In the genomic region with DNA sequence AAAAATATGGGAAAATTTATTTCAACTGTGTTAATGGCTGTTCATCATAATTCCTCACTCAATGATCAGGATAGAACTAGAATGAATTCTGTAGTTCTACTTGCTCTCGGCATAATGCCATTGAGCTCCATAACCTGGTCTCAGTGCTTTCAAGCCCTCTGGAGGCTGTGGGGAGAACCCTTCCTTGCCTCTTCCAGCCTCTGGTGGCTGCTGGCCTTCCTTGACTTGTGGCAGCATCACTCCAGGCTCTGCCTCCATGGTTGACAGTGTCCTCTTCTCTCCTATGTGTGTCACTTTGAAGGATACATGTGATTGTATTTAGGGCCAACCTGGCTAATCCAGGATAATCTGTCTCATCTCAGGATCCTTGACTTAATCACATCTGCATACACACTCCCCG, we compare ENCODE assay signal across 22 cellular contexts. TPM values are rescaled to one million over a fixed set of nuclear protein-coding genes. Genes with fewer than 3 reads are reported as not detected.
DNase-seq lines count a peak whose midpoint lies in the region; ATAC-seq, FAIRE-seq and TF ChIP-seq lines count a peak whose summit lies in the region.
"Had no signal": no experiment of that assay in that cellular context is flagged by ENCODE, and none has a peak within 500 bp of the region (broad histone marks: within the 10 kb centered on the region; RNA-seq: fewer than 3 reads in every experiment).

No MANE protein-coding gene starts in this region.

- TF ChIP-seq CTCF in activated CD8-positive, alpha-beta T cell treated with anti-CD3 and anti-CD28 coated beads for 36 hours (IDR thresholded peaks at IDR 0.05): no peak
- TF ChIP-seq CTCF in brain microvascular endothelial cell (IDR thresholded peaks at IDR 0.05; ENCODE audit: low read depth, low read length, missing control alignments): peak; percentile 29
- no peak for TF ChIP-seq CTCF in progenitor cell of endocrine pancreas (IDR thresholded peaks at IDR 0.05; ENCODE audit: unreplicated experiment)
- TF ChIP-seq CTCF in kidney (IDR thresholded peaks at IDR 0.05; ENCODE audit: borderline replicate concordance, extremely low read depth, insufficient read depth): no peak

- ATAC-seq in activated CD8-positive, alpha-beta T cell treated with anti-CD3 and anti-CD28 coated beads for 36 hours: no peak
- no peak for ATAC-seq in activated CD8-positive, alpha-beta T cell treated with anti-CD3 and anti-CD28 coated beads, Interleukin-2, amount 10 ng/mL, durations not matched to agents 7 days and 5 days
- no peak for ATAC-seq in GM21390 (IDR thresholded peaks at IDR 0.05; ENCODE audit: unreplicated experiment)

- H3K4me3 ChIP-seq in brain microvascular endothelial cell (ENCODE audit: low read depth, low read length) (no peak overlapping the region), kidney (ENCODE audit: low read length in 2 of 2) (no peak overlapping the region)
- H3K4me3 ChIP-seq: A549, BLaER1, colonic mucosa, neural progenitor cell, PC-9 had no signal

- H3K27ac Mint-ChIP-seq in activated CD8-positive, alpha-beta T cell treated with anti-CD3 and anti-CD28 coated beads for 36 hours: peak overlapping the region; percentile 50
- H3K27ac Mint-ChIP-seq in activated CD8-positive, alpha-beta T cell treated with anti-CD3 and anti-CD28 coated beads, Interleukin-2, amount 10 ng/mL, durations not matched to agents 7 days and 5 days: no peak overlapping the region
- H3K27ac Mint-ChIP-seq in progenitor cell of endocrine pancreas: peak overlapping the region; percentile 96
- H3K27ac Mint-ChIP-seq in activated CD4-positive, alpha-beta memory T cell treated with anti-CD3 and anti-CD28 coated beads for 36 hours: no peak overlapping the region
- H3K27ac Mint-ChIP-seq: neural progenitor cell had no signal

- POLR2A ChIA-PET in activated CD8-positive, alpha-beta T cell treated with anti-CD3 and anti-CD28 coated beads for 36 hours (lab: Charles Lee): no interaction called here
- POLR2A ChIA-PET in activated CD8-positive, alpha-beta T cell treated with anti-CD3 and anti-CD28 coated beads, Interleukin-2, amount 10 ng/mL, durations not matched to agents 7 days and 5 days (lab: Charles Lee): interaction anchor here (0.7 kb wide), 1 partner anchor 27 kb away, joined by 4 read pairs; a partner anchor contains a TSS
- POLR2A ChIA-PET in activated CD4-positive, alpha-beta memory T cell treated with anti-CD3 and anti-CD28 coated beads for 36 hours (lab: Charles Lee): no interaction called here

- no peaks in the 10 kb centered on the region for H3K9me3 ChIP-seq in kidney (ENCODE audit: control insufficient read depth in 1 of 2, low read length in 2 of 2)
- H3K9me3 ChIP-seq: A549, BLaER1, colonic mucosa had no signal

- no peak for DNase-seq in activated CD8-positive, alpha-beta T cell treated with anti-CD3 and anti-CD28 coated beads for 36 hours
- no peak for DNase-seq in activated CD8-positive, alpha-beta T cell treated with anti-CD3 and anti-CD28 coated beads, Interleukin-2, amount 10 ng/mL, durations not matched to agents 7 days and 5 days
- peak; percentile 42 to 84 for DNase-seq in NCI-H524 (lab: John Stamatoyannopoulos, UW)
- no peak for DNase-seq in brain microvascular endothelial cell
- DNase-seq in progenitor cell of endocrine pancreas (ENCODE audit: low spot score, unreplicated experiment): no peak
- DNase-seq in activated CD4-positive, alpha-beta memory T cell treated with anti-CD3 and anti-CD28 coated beads for 36 hours: no peak
- no peak for DNase-seq in kidney
- DNase-seq: activated CD4-positive, alpha-beta T cell treated with anti-CD3 and anti-CD28 coated beads for 1 hour; activated effector memory CD4-positive, alpha-beta T cell treated with anti-CD3 and anti-CD28 coated beads, Interleukin-2, amount 50 U/mL, for 16 hours; colonic mucosa; foreskin melanocyte; IMR-90; MM.1S; NCI-H1930; NCI-H526 treated with DMSO at 0.1 percent for 48 hours; PC-9; T-helper 9 cell had no signal

- H3K4me1 ChIP-seq in kidney (ENCODE audit: control insufficient read depth in 1 of 2, insufficient read depth in 1 of 2, low read depth in 1 of 2, low read length in 2 of 2): no peaks in the 10 kb centered on the region
- H3K4me1 ChIP-seq: colonic mucosa, neural progenitor cell had no signal

- in situ Hi-C loops in brain microvascular endothelial cell (cut with HindIII; ENCODE audit: low pct_ligation_motif_present, low sequenced_read_pairs): no loop called here

- H3K27ac ChIP-seq in brain microvascular endothelial cell: no peak overlapping the region
- no peak overlapping the region for H3K27ac ChIP-seq in kidney (ENCODE audit: low read depth in 2 of 2, low read length in 2 of 2)
- H3K27ac ChIP-seq: BLaER1, colonic mucosa, neural progenitor cell had no signal

- H3K9me3 Mint-ChIP-seq in activated CD8-positive, alpha-beta T cell treated with anti-CD3 and anti-CD28 coated beads for 36 hours: no peaks in the 10 kb centered on the region
- no peaks in the 10 kb centered on the region for H3K9me3 Mint-ChIP-seq in activated CD8-positive, alpha-beta T cell treated with anti-CD3 and anti-CD28 coated beads, Interleukin-2, amount 10 ng/mL, durations not matched to agents 7 days and 5 days (ENCODE audit: insufficient read depth)
- H3K9me3 Mint-ChIP-seq in progenitor cell of endocrine pancreas (ENCODE audit: low read depth): no peaks in the 10 kb centered on the region
- H3K9me3 Mint-ChIP-seq in activated CD4-positive, alpha-beta memory T cell treated with anti-CD3 and anti-CD28 coated beads for 36 hours: no peaks in the 10 kb centered on the region
- H3K9me3 Mint-ChIP-seq: neural progenitor cell had no signal

- intact Hi-C loops in activated CD8-positive, alpha-beta T cell treated with anti-CD3 and anti-CD28 coated beads for 36 hours (cut with micrococcal nuclease): no loop called here
- intact Hi-C loops in activated CD4-positive, alpha-beta memory T cell treated with anti-CD3 and anti-CD28 coated beads for 36 hours (cut with micrococcal nuclease): loop anchor here (10.0 kb wide), 1 partner anchor 607 kb away; a partner anchor contains a TSS
- intact Hi-C loops in kidney (cut with DNase I): no loop called here

- no peak for FAIRE-seq in kidney (lab: Jason Lieb, UNC)
- FAIRE-seq: A549, astrocyte had no signal

- no peaks in the 10 kb centered on the region for H3K27me3 ChIP-seq in brain microvascular endothelial cell (replicated peaks)
- H3K27me3 ChIP-seq: BLaER1, colonic mucosa, neural progenitor cell had no signal

- peaks cover 37% of the 10 kb centered on the region for H3K4me1 Mint-ChIP-seq in activated CD8-positive, alpha-beta T cell treated with anti-CD3 and anti-CD28 coated beads for 36 hours (ENCODE audit: low read depth)
- H3K4me1 Mint-ChIP-seq in activated CD8-positive, alpha-beta T cell treated with anti-CD3 and anti-CD28 coated beads, Interleukin-2, amount 10 ng/mL, durations not matched to agents 7 days and 5 days (ENCODE audit: low read depth): peaks cover 27% of the 10 kb centered on the region
- peaks cover 39% of the 10 kb centered on the region for H3K4me1 Mint-ChIP-seq in progenitor cell of endocrine pancreas (ENCODE audit: low read depth)
- peaks cover 37% of the 10 kb centered on the region for H3K4me1 Mint-ChIP-seq in activated CD4-positive, alpha-beta memory T cell treated with anti-CD3 and anti-CD28 coated beads for 36 hours (ENCODE audit: low read depth)

- peaks cover 16% of the 10 kb centered on the region for H3K36me3 Mint-ChIP-seq in activated CD8-positive, alpha-beta T cell treated with anti-CD3 and anti-CD28 coated beads for 36 hours (ENCODE audit: low read depth)
- H3K36me3 Mint-ChIP-seq in activated CD8-positive, alpha-beta T cell treated with anti-CD3 and anti-CD28 coated beads, Interleukin-2, amount 10 ng/mL, durations not matched to agents 7 days and 5 days (ENCODE audit: low read depth): peaks cover 47% of the 10 kb centered on the region
- H3K36me3 Mint-ChIP-seq in progenitor cell of endocrine pancreas (ENCODE audit: insufficient read depth): peaks cover under 1% of the 10 kb centered on the region
- H3K36me3 Mint-ChIP-seq in activated CD4-positive, alpha-beta memory T cell treated with anti-CD3 and anti-CD28 coated beads for 36 hours: peaks cover 25% of the 10 kb centered on the region

- H3K27me3 Mint-ChIP-seq in activated CD8-positive, alpha-beta T cell treated with anti-CD3 and anti-CD28 coated beads for 36 hours: no peaks in the 10 kb centered on the region
- no peaks in the 10 kb centered on the region for H3K27me3 Mint-ChIP-seq in activated CD8-positive, alpha-beta T cell treated with anti-CD3 and anti-CD28 coated beads, Interleukin-2, amount 10 ng/mL, durations not matched to agents 7 days and 5 days (ENCODE audit: low read depth)
- H3K27me3 Mint-ChIP-seq in progenitor cell of endocrine pancreas: no peaks in the 10 kb centered on the region
- H3K27me3 Mint-ChIP-seq in activated CD4-positive, alpha-beta memory T cell treated with anti-CD3 and anti-CD28 coated beads for 36 hours: no peaks in the 10 kb centered on the region

- H3K4me3 Mint-ChIP-seq in activated CD8-positive, alpha-beta T cell treated with anti-CD3 and anti-CD28 coated beads for 36 hours: no peak overlapping the region
- no peak overlapping the region for H3K4me3 Mint-ChIP-seq in activated CD8-positive, alpha-beta T cell treated with anti-CD3 and anti-CD28 coated beads, Interleukin-2, amount 10 ng/mL, durations not matched to agents 7 days and 5 days
- H3K4me3 Mint-ChIP-seq in progenitor cell of endocrine pancreas (ENCODE audit: low read depth): no peak overlapping the region
- H3K4me3 Mint-ChIP-seq in activated CD4-positive, alpha-beta memory T cell treated with anti-CD3 and anti-CD28 coated beads for 36 hours: no peak overlapping the region
- H3K4me3 Mint-ChIP-seq: neural progenitor cell had no signal

- no peak overlapping the region for H3K9ac ChIP-seq in kidney (ENCODE audit: low read length in 2 of 2)
- H3K9ac ChIP-seq: BLaER1, neural progenitor cell had no signal

- CTCF ChIA-PET in activated CD8-positive, alpha-beta T cell treated with anti-CD3 and anti-CD28 coated beads for 36 hours (lab: Charles Lee): interaction anchor here (1.1 to 1.4 kb wide), 2 partner anchors 29 to 97 kb away, joined by 3 to 4 read pairs; no protein-coding TSS in a partner anchor
- CTCF ChIA-PET in activated CD8-positive, alpha-beta T cell treated with anti-CD3 and anti-CD28 coated beads, Interleukin-2, amount 10 ng/mL, durations not matched to agents 7 days and 5 days (lab: Charles Lee): interaction anchor here (0.9 to 1.2 kb wide), 2 partner anchors 17 to 36 kb away, joined by 3 read pairs; no protein-coding TSS in a partner anchor
- CTCF ChIA-PET in activated CD4-positive, alpha-beta memory T cell treated with anti-CD3 and anti-CD28 coated beads for 36 hours (lab: Charles Lee): interaction anchor here (0.6 to 1.3 kb wide), 4 partner anchors 19 to 905 kb away, joined by 3 to 5 read pairs (median 3); no protein-coding TSS in a partner anchor

- H3K36me3 ChIP-seq in brain microvascular endothelial cell (replicated peaks): no peaks in the 10 kb centered on the region
- no peaks in the 10 kb centered on the region for H3K36me3 ChIP-seq in kidney (ENCODE audit: control insufficient read depth in 1 of 2, insufficient read depth in 2 of 2, low read length in 2 of 2)
- H3K36me3 ChIP-seq: colonic mucosa, neural progenitor cell had no signal

RNA-seq across cellular contexts. Expression of a gene that starts 26.9 kb away (rescaled TPM):
- total RNA-seq in activated CD8-positive, alpha-beta T cell treated with anti-CD3 and anti-CD28 coated beads for 36 hours: 1 to 10 TPM; 1.3 to 2.1 TPM
- 1 to 10 TPM in 1 of 2 experiments, under 1 TPM in 1; 0.97 to 1.1 TPM for total RNA-seq in activated CD8-positive, alpha-beta T cell treated with anti-CD3 and anti-CD28 coated beads, Interleukin-2, amount 10 ng/mL, durations not matched to agents 7 days and 5 days
- total RNA-seq in progenitor cell of endocrine pancreas: 8.0 and 10.5 TPM in 2 replicates
- 1 to 10 TPM in 1 of 2 experiments, under 1 TPM in 1; 1.00 to 1.4 TPM for total RNA-seq in activated CD4-positive, alpha-beta memory T cell treated with anti-CD3 and anti-CD28 coated beads for 36 hours
- 1.6 TPM for total RNA-seq in kidney
- 0.82 TPM for polyA plus RNA-seq in kidney (ENCODE audit: insufficient read depth, low read depth, low replicate concordance)

Comparison
In these comparisons a context has a peak if more than half of its experiments do, and no peak if none do; other contexts are left out.
1. H3K27ac Mint-ChIP-seq: peak in activated CD8-positive, alpha-beta T cell treated with anti-CD3 and anti-CD28 coated beads for 36 hours (single experiment) and progenitor cell of endocrine pancreas (single experiment); none in activated CD8-positive, alpha-beta T cell treated with anti-CD3 and anti-CD28 coated beads, Interleukin-2, amount 10 ng/mL, durations not matched to agents 7 days and 5 days (single experiment) and activated CD4-positive, alpha-beta memory T cell treated with anti-CD3 and anti-CD28 coated beads for 36 hours (single experiment).
2. DNase-seq: peak in NCI-H524 (2 of 2); none in activated CD8-positive, alpha-beta T cell treated with anti-CD3 and anti-CD28 coated beads for 36 hours (single experiment), activated CD8-positive, alpha-beta T cell treated with anti-CD3 and anti-CD28 coated beads, Interleukin-2, amount 10 ng/mL, durations not matched to agents 7 days and 5 days (single experiment), brain microvascular endothelial cell (single experiment), progenitor cell of endocrine pancreas (single experiment), activated CD4-positive, alpha-beta memory T cell treated with anti-CD3 and anti-CD28 coated beads for 36 hours (single experiment) and kidney (single experiment).